Comparison of ENCODE assay signal across 11 cellular contexts in genomic region chr10:79269969-79270368, GRCh38.
DNase-seq lines count a peak whose midpoint lies in the region; ATAC-seq and TF ChIP-seq lines count a peak whose summit lies in the region.
"Had no signal": no experiment of that assay in that cellular context is flagged by ENCODE, and none has a peak within 500 bp of the region (broad histone marks: within the 10 kb centered on the region; RNA-seq: fewer than 3 reads in every experiment).

No MANE protein-coding gene starts in this region.

- H3K4me1 ChIP-seq in BE2C (peaks cover 74% of the 10 kb centered on the region), Peyer's patch (peaks cover 0 to 78% (median 16%) of the 10 kb centered on the region in 4 donors), osteoblast (ENCODE audit: insufficient read depth, low read length) (peaks cover 59% of the 10 kb centered on the region), psoas muscle (peaks cover 71% of the 10 kb centered on the region)

- DNase-seq in BE2C = peak; percentile 73
- no peak for DNase-seq in Peyer's patch
- peak; percentile 33 for DNase-seq in epithelial cell of esophagus (ENCODE audit: low read depth)
- no peak for DNase-seq in osteoblast (ENCODE audit: insufficient read length, low spot score, missing footprints)
- no peak for DNase-seq in activated effector memory CD4-positive, alpha-beta T cell treated with Interleukin-2 at 50 U/mL for 16 hours
- DNase-seq in stimulated activated CD4-positive, alpha-beta T cell treated with anti-CD3 and anti-CD28 coated beads, Interleukin-15, amount 100 ng/mL, for 24 hours = no peak
- no peak for DNase-seq in glomerular visceral epithelial cell (ENCODE audit: extremely low spot score)
- DNase-seq in psoas muscle = no peak
- DNase-seq: activated CD4-positive, CD25-positive, alpha-beta regulatory T cell treated with anti-CD3 and anti-CD28 coated beads, Interleukin-2, amount 50 U/mL, for 72 hours; naive thymus-derived CD8-positive, alpha-beta T cell had no signal

- H3K4me3 ChIP-seq in BE2C (ENCODE audit: low read depth, low read length) (peak overlapping the region; percentile 20; the same call in 1 of the 2 replicates), Peyer's patch (no peak overlapping the region), epithelial cell of esophagus (ENCODE audit: low read length) (no peak overlapping the region), osteoblast (ENCODE audit: insufficient read depth, low read length) (no peak overlapping the region), psoas muscle (no peak overlapping the region)
- H3K4me3 ChIP-seq: thyroid gland had no signal

- no peak overlapping the region for H2AFZ ChIP-seq in osteoblast (ENCODE audit: low read length)

- H3K9me3 ChIP-seq in BE2C (no peaks in the 10 kb centered on the region), Peyer's patch (no peaks in the 10 kb centered on the region), osteoblast (ENCODE audit: low read depth, low read length) (no peaks in the 10 kb centered on the region), psoas muscle (no peaks in the 10 kb centered on the region)
- H3K9me3 ChIP-seq: thyroid gland had no signal

- intact Hi-C loops in psoas muscle (cut with DNase I) = no loop called here

- H3K36me3 ChIP-seq in BE2C = peaks cover 31% of the 10 kb centered on the region
- peaks cover 0 to 14% (median 0%) of the 10 kb centered on the region in 3 donors for H3K36me3 ChIP-seq in Peyer's patch
- H3K36me3 ChIP-seq in osteoblast (ENCODE audit: insufficient read depth, low read length) = peaks cover 30% of the 10 kb centered on the region
- no peaks in the 10 kb centered on the region for H3K36me3 ChIP-seq in psoas muscle (ENCODE audit: insufficient read depth in 1 of 2, low read depth in 1 of 2)
- H3K36me3 ChIP-seq: thyroid gland had no signal

- H3K79me2 ChIP-seq in osteoblast (ENCODE audit: insufficient read depth, low read length) = peaks cover 90% of the 10 kb centered on the region

- no peak for TF ChIP-seq POLR2A in Peyer's patch (IDR thresholded peaks at IDR 0.05)

- 77 to 80% (median 80%) methylated on average over 7 of the region's 7 CpGs for WGBS in psoas muscle, 3 donors

- peak overlapping the region in 3 of 4 donors; percentile 0 to 48 (median 13) for H3K27ac ChIP-seq in Peyer's patch
- H3K27ac ChIP-seq in osteoblast (ENCODE audit: low read depth, low read length) = peak overlapping the region; percentile 98
- H3K27ac ChIP-seq in psoas muscle = no peak overlapping the region
- H3K27ac ChIP-seq: thyroid gland had no signal

- H3K4me2 ChIP-seq in osteoblast (ENCODE audit: insufficient read depth, low read length) = no peak overlapping the region

- peaks cover 65% of the 10 kb centered on the region for H4K20me1 ChIP-seq in osteoblast (ENCODE audit: insufficient read depth, low read length)

- ATAC-seq in psoas muscle = no peak
- ATAC-seq: naive thymus-derived CD8-positive, alpha-beta T cell had no signal

- TF ChIP-seq CTCF in BE2C (IDR thresholded peaks at IDR 0.05; ENCODE audit: low read depth, low read length) (no peak), Peyer's patch (IDR thresholded peaks at IDR 0.05) (no peak), epithelial cell of esophagus (IDR thresholded peaks at IDR 0.05; ENCODE audit: insufficient read depth, low read depth, low read length, missing control alignments) (no peak), osteoblast (IDR thresholded peaks at IDR 0.05; ENCODE audit: extremely low read depth, low read depth, low read length) (no peak), psoas muscle (IDR thresholded peaks at IDR 0.05) (no peak)

- H3K27me3 ChIP-seq in BE2C = no peaks in the 10 kb centered on the region
- no peaks in the 10 kb centered on the region for H3K27me3 ChIP-seq in Peyer's patch
- no peaks in the 10 kb centered on the region for H3K27me3 ChIP-seq in osteoblast (ENCODE audit: insufficient read depth, low read length)
- H3K27me3 ChIP-seq in psoas muscle (ENCODE audit: insufficient read depth in 3 of 3, low read length in 2 of 3) = no peaks in the 10 kb centered on the region
- H3K27me3 ChIP-seq: thyroid gland had no signal

Comparison
In these comparisons a context has a peak if more than half of its experiments do, and no peak if none do; other contexts are left out.
1. DNase-seq: peak in BE2C (single experiment) and epithelial cell of esophagus (single experiment); none in Peyer's patch (0 of 3), osteoblast (single experiment), activated effector memory CD4-positive, alpha-beta T cell treated with Interleukin-2 at 50 U/mL for 16 hours (single experiment), stimulated activated CD4-positive, alpha-beta T cell treated with anti-CD3 and anti-CD28 coated beads, Interleukin-15, amount 100 ng/mL, for 24 hours (single experiment), glomerular visceral epithelial cell (single experiment) and psoas muscle (0 of 2).